Comparison of ENCODE assay signal across 12 cellular contexts in the genomic region with DNA sequence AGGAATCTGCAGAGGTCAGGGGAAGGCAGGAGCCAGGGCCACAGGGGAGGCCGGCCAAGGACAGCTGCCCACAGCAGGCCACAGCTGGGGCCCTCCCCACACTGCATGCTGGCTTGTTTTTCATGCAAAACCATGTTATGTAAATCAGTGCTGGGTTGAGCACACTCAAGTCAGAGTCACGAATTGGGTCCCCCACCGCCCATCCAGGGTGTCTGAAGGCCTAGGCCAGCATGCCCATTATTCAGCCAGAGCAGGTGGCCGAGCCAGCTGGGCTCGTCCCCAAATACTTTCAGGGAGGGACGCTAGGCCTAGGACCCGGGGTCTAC. TPM values are rescaled to one million over a fixed set of nuclear protein-coding genes. Genes with fewer than 3 reads are reported as not detected.
DNase-seq lines count a peak whose midpoint lies in the region; ATAC-seq, FAIRE-seq and TF ChIP-seq lines count a peak whose summit lies in the region.
"Had no signal": no experiment of that assay in that cellular context is flagged by ENCODE, and none has a peak within 500 bp of the region (broad histone marks: within the 10 kb centered on the region; RNA-seq: fewer than 3 reads in every experiment).

No MANE protein-coding gene starts in this region.

- no peaks in the 10 kb centered on the region for H3K9me3 ChIP-seq in HUES64 (ENCODE audit: insufficient read depth, low read depth, low read length)

- H3K9ac ChIP-seq in HUES64 (ENCODE audit: low read depth, low read length): no peak overlapping the region

- 19% methylated on average over 7 of the region's 7 CpGs for WGBS in HUES64

- peaks cover 36% of the 10 kb centered on the region for H3K4me1 ChIP-seq in HUES64 (ENCODE audit: insufficient read depth, low read length)

- TF ChIP-seq CTCF in 22Rv1 (IDR thresholded peaks at IDR 0.05): no peak

- DNase-seq in frontal cortex (ENCODE audit: low spot score in 2 of 2) (no peak), SK-N-DZ (ENCODE audit: low spot score) (no peak)
- DNase-seq in activated CD4-positive, CD25-positive, alpha-beta regulatory T cell treated with anti-CD3 and anti-CD28 coated beads, Interleukin-2, amount 50 U/mL, for 72 hours: no peak
- DNase-seq: activated CD4-positive, alpha-beta T cell treated with anti-CD3 and anti-CD28 coated beads for 1 hour; cerebellar nuclear complex; SHP77 had no signal

- no peaks in the 10 kb centered on the region for H3K36me3 ChIP-seq in HUES64 (ENCODE audit: insufficient read depth, low read length)

- no peak overlapping the region for H3K4me3 ChIP-seq in HUES64 (ENCODE audit: low read length)

- no peak for FAIRE-seq in frontal cortex (lab: Jason Lieb, UNC)

- H3K27ac ChIP-seq in 22Rv1 (peak overlapping the region; percentile 96), HUES64 (ENCODE audit: low read depth, low read length) (peak overlapping the region; percentile 78; the same call in 1 of the 2 replicates), layer of hippocampus (ENCODE audit: low read depth, low read length) (peak overlapping the region; percentile 96)

- H3K27me3 ChIP-seq in HUES64 (ENCODE audit: insufficient read depth, low read length) (no peaks in the 10 kb centered on the region), layer of hippocampus (ENCODE audit: control insufficient read depth, insufficient read depth, low read length) (no peaks in the 10 kb centered on the region)

- ATAC-seq in GM18867 (IDR thresholded peaks at IDR 0.05; ENCODE audit: unreplicated experiment) (peak; percentile 76), GM21447 (IDR thresholded peaks at IDR 0.05; ENCODE audit: unreplicated experiment) (no peak)
- ATAC-seq: left lobe of liver had no signal

RNA-seq across cellular contexts. Expression of a gene that starts 51.2 kb away (rescaled TPM):
- polyA plus RNA-seq in HUES64 (2013, experiment 1 of 2): 16.8 TPM
- 18.9 TPM for polyA plus RNA-seq in HUES64 (2013, experiment 2 of 2)
- 9.4 TPM for total RNA-seq in frontal cortex
- 4.1 and 5.7 TPM in 2 replicates for polyA plus RNA-seq in SK-N-DZ (2014; cell fraction: cytosol; rRNA removed)
- polyA plus RNA-seq in SK-N-DZ (2014; cell fraction: nucleus; rRNA removed): 4.8 and 5.1 TPM in 2 replicates
